ENCODE assay signal across 8 cellular contexts in the genomic region with DNA sequence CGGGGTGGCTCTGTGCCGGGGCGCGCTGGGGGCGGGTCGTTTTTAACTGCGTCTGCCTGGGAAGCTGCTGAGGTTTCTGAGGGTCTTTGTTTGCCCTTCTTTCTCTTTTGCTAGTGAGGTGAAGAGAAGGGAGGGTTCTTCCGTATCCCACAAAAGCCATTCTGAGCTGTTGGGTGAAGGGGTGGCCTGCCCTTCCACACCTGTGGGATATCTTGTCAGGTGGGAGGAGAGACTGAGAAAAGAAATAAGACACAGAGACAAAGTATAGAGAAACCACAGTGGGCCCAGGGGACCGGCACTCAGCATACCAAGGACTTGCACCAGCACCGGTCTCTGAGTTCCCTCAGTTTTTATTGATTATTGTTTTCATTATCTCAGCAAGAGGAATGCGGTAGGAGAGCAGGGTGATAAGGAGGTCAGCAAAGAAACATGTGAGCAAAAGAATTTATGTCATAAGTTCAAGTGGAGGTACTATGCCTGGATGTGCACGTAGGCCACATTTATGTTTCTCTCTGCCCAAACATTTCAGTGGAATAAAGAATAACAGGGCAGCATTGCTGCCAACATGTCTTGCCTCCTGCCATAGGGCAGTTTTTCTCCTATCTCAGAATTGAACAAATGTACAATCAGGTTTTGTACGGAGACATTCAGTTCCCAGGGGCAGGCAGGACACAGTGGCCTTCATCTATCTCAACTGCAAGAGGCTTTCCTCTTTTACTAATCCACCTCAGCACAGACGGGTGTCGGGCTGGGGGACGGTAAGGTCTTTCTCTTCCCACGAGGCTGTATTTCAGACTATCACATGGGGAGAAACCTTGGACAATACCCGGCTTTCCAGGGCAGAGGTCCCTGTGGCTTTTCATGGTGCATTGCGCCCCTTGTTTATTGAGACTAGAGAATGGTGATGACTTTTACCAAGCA. TPM values are rescaled to one million over a fixed set of nuclear protein-coding genes. Genes with fewer than 3 reads are reported as not detected.
DNase-seq lines count a peak whose midpoint lies in the region; ATAC-seq and TF ChIP-seq lines count a peak whose summit lies in the region.

No MANE protein-coding gene starts in this region.

- peak overlapping the region; percentile 92 for H3K27ac Mint-ChIP-seq in activated naive CD8-positive, alpha-beta T cell treated with anti-CD3 and anti-CD28 coated beads for 36 hours

- no peaks in the 10 kb centered on the region for H3K27me3 ChIP-seq in iPS-15b (ENCODE audit: control insufficient read depth, insufficient read depth, low read length)
- H3K27me3 ChIP-seq in smooth muscle cell (ENCODE audit: low read depth), result no peaks in the 10 kb centered on the region

- H3K9me3 ChIP-seq in iPS-15b (ENCODE audit: control insufficient read depth, insufficient read depth, low read length), result no peaks in the 10 kb centered on the region
- H3K9me3 ChIP-seq in smooth muscle cell (replicated peaks; ENCODE audit: low read depth), result no peaks in the 10 kb centered on the region

- H3K9ac ChIP-seq in iPS-15b (ENCODE audit: low read depth, low read length), result peak overlapping the region; percentile 74
- H3K9ac ChIP-seq in smooth muscle cell (ENCODE audit: low read depth), result peak overlapping the region; percentile 91

- no peak for ATAC-seq in activated T-cell treated with anti-CD3 and anti-CD28 coated beads, Interleukin-2, amount 50 U/mL, for 4 hours
- peak; percentile 74 for ATAC-seq in HG03097 (IDR thresholded peaks at IDR 0.05; ENCODE audit: low FRiP score, unreplicated experiment)
- no peak for ATAC-seq in esophagus mucosa

- WGBS in smooth muscle cell (ENCODE audit: low lambda C conversion rate), result 41% methylated on average over 15 of the region's 19 CpGs

- peaks cover 12% of the 10 kb centered on the region for H3F3A ChIP-seq in smooth muscle cell (ENCODE audit: low read depth)

- TF ChIP-seq CTCF in smooth muscle cell (IDR thresholded peaks at IDR 0.05; ENCODE audit: borderline replicate concordance, insufficient read depth, poor library complexity, severe bottlenecking), result no peak

- H3K79me2 ChIP-seq in smooth muscle cell (ENCODE audit: low read depth), result peaks cover 19% of the 10 kb centered on the region

- H3K4me1 Mint-ChIP-seq in activated T-cell treated with anti-CD3 and anti-CD28 coated beads, Interleukin-2, amount 50 U/mL, for 4 hours (ENCODE audit: low read depth), result peaks cover 25% of the 10 kb centered on the region
- peaks cover 19% of the 10 kb centered on the region for H3K4me1 Mint-ChIP-seq in activated naive CD8-positive, alpha-beta T cell treated with anti-CD3 and anti-CD28 coated beads for 36 hours

- peak overlapping the region; percentile 90 for H3K27ac ChIP-seq in smooth muscle cell (ENCODE audit: low read depth)

- DNase-seq in activated T-cell treated with anti-CD3 and anti-CD28 coated beads, Interleukin-2, amount 50 U/mL, for 4 hours, result no peak
- no peak for DNase-seq in activated T-cell treated with anti-CD3 and anti-CD28 coated beads, Interleukin-2, amount 50 U/mL, for 1 hour
- no peak for DNase-seq in activated naive CD8-positive, alpha-beta T cell treated with anti-CD3 and anti-CD28 coated beads for 36 hours
- DNase-seq in smooth muscle cell (lab: John Stamatoyannopoulos, UW; ENCODE audit: unreplicated experiment) (no peak), COLO668 (lab: John Stamatoyannopoulos, UW; ENCODE audit: unreplicated experiment) (no peak)

- H3K36me3 Mint-ChIP-seq in activated T-cell treated with anti-CD3 and anti-CD28 coated beads, Interleukin-2, amount 50 U/mL, for 4 hours (ENCODE audit: insufficient read depth), result peaks cover 7% of the 10 kb centered on the region
- peaks cover 1% of the 10 kb centered on the region for H3K36me3 Mint-ChIP-seq in activated naive CD8-positive, alpha-beta T cell treated with anti-CD3 and anti-CD28 coated beads for 36 hours

- peak overlapping the region; percentile 89 for H3K4me3 Mint-ChIP-seq in activated T-cell treated with anti-CD3 and anti-CD28 coated beads, Interleukin-2, amount 50 U/mL, for 4 hours
- peak overlapping the region; percentile 96 for H3K4me3 Mint-ChIP-seq in activated naive CD8-positive, alpha-beta T cell treated with anti-CD3 and anti-CD28 coated beads for 36 hours

- no peaks in the 10 kb centered on the region for H3K9me3 Mint-ChIP-seq in activated T-cell treated with anti-CD3 and anti-CD28 coated beads, Interleukin-2, amount 50 U/mL, for 4 hours
- no peaks in the 10 kb centered on the region for H3K9me3 Mint-ChIP-seq in activated naive CD8-positive, alpha-beta T cell treated with anti-CD3 and anti-CD28 coated beads for 36 hours

- H3K4me3 ChIP-seq in iPS-15b (ENCODE audit: low read depth, low read length) (peak overlapping the region; percentile 66), smooth muscle cell (peak overlapping the region; percentile 72)

- H3K36me3 ChIP-seq in iPS-15b (ENCODE audit: control insufficient read depth, insufficient read depth, low read length), result no peaks in the 10 kb centered on the region
- H3K36me3 ChIP-seq in smooth muscle cell (ENCODE audit: low read depth), result no peaks in the 10 kb centered on the region

- H4K20me1 ChIP-seq in smooth muscle cell (ENCODE audit: low read depth), result no peaks in the 10 kb centered on the region

- H2AFZ ChIP-seq in smooth muscle cell (ENCODE audit: low read depth), result peak overlapping the region; percentile 97

- H3K4me1 ChIP-seq in iPS-15b (ENCODE audit: control insufficient read depth, insufficient read depth, low read length) (peaks cover 14% of the 10 kb centered on the region), smooth muscle cell (ENCODE audit: low read depth) (peaks cover 13% of the 10 kb centered on the region)

- peak overlapping the region; percentile 93 for H3K4me2 ChIP-seq in smooth muscle cell

- H3K27me3 Mint-ChIP-seq in activated T-cell treated with anti-CD3 and anti-CD28 coated beads, Interleukin-2, amount 50 U/mL, for 4 hours (ENCODE audit: low read depth), result no peaks in the 10 kb centered on the region
- H3K27me3 Mint-ChIP-seq in activated naive CD8-positive, alpha-beta T cell treated with anti-CD3 and anti-CD28 coated beads for 36 hours, result no peaks in the 10 kb centered on the region

RNA-seq across cellular contexts. Expression of a gene that starts 1.0 kb away (rescaled TPM):
- total RNA-seq in activated T-cell treated with anti-CD3 and anti-CD28 coated beads, Interleukin-2, amount 50 U/mL, for 4 hours, result 1 to 10 TPM; 3.4 to 4.7 (median 4.0) TPM
- 1 to 10 TPM; 3.6 to 4.4 TPM for total RNA-seq in activated naive CD8-positive, alpha-beta T cell treated with anti-CD3 and anti-CD28 coated beads for 36 hours
- 2.3 and 3.5 TPM in 2 replicates for total RNA-seq in smooth muscle cell
- polyA plus RNA-seq in smooth muscle cell, result 3.5 and 4.0 TPM in 2 replicates
- 4.5 TPM for total RNA-seq in esophagus mucosa

RNA-seq across cellular contexts. Expression of a gene that starts 48.1 kb away (rescaled TPM):
- total RNA-seq in activated T-cell treated with anti-CD3 and anti-CD28 coated beads, Interleukin-2, amount 50 U/mL, for 4 hours, result 10 to 100 TPM; 59.8 to 72.6 (median 70.1) TPM
- 10 to 100 TPM; 59.1 to 62.2 TPM for total RNA-seq in activated naive CD8-positive, alpha-beta T cell treated with anti-CD3 and anti-CD28 coated beads for 36 hours
- total RNA-seq in smooth muscle cell (10.4 and 24.8 TPM in 2 replicates), esophagus mucosa (16.6 TPM)
- polyA plus RNA-seq in smooth muscle cell, result 25.9 and 40.5 TPM in 2 replicates
